9 cellular contexts compared by ENCODE assay signal in the genomic region with DNA sequence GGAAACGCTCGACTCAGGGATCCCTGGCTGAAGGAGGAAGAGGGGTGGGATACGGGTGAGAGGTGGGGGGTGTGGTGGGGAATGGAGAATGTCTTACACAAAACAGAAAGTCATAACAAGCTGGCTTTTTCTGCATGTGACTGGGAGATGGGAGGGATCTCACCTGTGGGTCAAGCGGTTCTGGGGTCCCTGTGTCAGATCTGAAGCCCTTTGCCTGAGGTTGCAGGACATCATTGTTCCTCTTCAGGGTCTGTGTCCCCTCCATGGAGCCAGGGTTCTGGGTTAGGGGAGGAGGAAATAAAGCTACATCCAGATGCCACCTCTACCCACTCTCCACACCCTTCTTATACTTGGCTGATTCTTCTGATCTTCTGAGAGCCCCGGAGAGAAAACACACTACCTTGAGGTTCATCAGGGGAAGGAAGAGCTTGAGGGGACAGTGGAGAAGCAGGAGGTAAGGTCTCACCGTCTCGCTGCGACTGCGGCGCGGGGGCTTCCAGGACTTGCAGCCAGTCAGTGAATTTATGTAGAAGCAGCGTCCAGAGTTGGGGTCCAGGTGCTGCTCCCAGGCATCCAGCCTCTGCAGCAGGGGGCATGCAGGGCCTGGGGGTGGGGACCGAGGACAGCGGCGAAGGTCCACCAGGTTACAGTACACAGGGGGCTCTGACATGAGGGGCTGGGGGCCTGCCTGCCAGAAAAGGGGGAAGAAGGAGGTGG. TPM values are rescaled to one million over a fixed set of nuclear protein-coding genes. Genes with fewer than 3 reads are reported as not detected.
DNase-seq lines count a peak whose midpoint lies in the region; ATAC-seq, FAIRE-seq and TF ChIP-seq lines count a peak whose summit lies in the region.
"Had no signal": no experiment of that assay in that cellular context is flagged by ENCODE, and none has a peak within 500 bp of the region (broad histone marks: within the 10 kb centered on the region; RNA-seq: fewer than 3 reads in every experiment).

No MANE protein-coding gene starts in this region.

- no peaks in the 10 kb centered on the region for H3K9me3 ChIP-seq in muscle layer of duodenum (ENCODE audit: control insufficient read depth in 1 of 2, low read length in 2 of 2)

- H3K27me3 Mint-ChIP-seq in activated CD4-positive, alpha-beta memory T cell treated with anti-CD3 and anti-CD28 coated beads for 36 hours = no peaks in the 10 kb centered on the region

- H3K4me1 Mint-ChIP-seq in activated CD4-positive, alpha-beta memory T cell treated with anti-CD3 and anti-CD28 coated beads for 36 hours (ENCODE audit: low read depth) = peaks cover 61% of the 10 kb centered on the region

- CTCF ChIA-PET in activated CD4-positive, alpha-beta memory T cell treated with anti-CD3 and anti-CD28 coated beads for 36 hours (lab: Charles Lee) = interaction anchor here (0.6 to 2.2 kb wide), 16 partner anchors 9 to 411 kb away, joined by 3 to 28 read pairs (median 4); a partner anchor contains a TSS

- H3K27ac ChIP-seq in muscle layer of duodenum (ENCODE audit: low read length) = no peak overlapping the region

- H3K27ac Mint-ChIP-seq in activated CD4-positive, alpha-beta memory T cell treated with anti-CD3 and anti-CD28 coated beads for 36 hours = peak overlapping the region; percentile 99

- FAIRE-seq in GM12892 (lab: Jason Lieb, UNC) = peak; percentile 58

- H3K36me3 ChIP-seq in muscle layer of duodenum (ENCODE audit: control insufficient read depth in 1 of 2, insufficient read depth in 2 of 2, low read length in 2 of 2) = no peaks in the 10 kb centered on the region

- peaks cover 0 to 14% of the 10 kb centered on the region in 2 donors for H3K4me1 ChIP-seq in muscle layer of duodenum (ENCODE audit: control insufficient read depth in 1 of 2, insufficient read depth in 2 of 2, low read length in 2 of 2)

- DNase-seq in GM12892 (ENCODE audit: insufficient read length) = no peak
- DNase-seq in activated CD4-positive, alpha-beta memory T cell treated with anti-CD3 and anti-CD28 coated beads for 36 hours = no peak
- no peak for DNase-seq in LoVo (ENCODE audit: low spot score)
- no peak for DNase-seq in putamen (ENCODE audit: low spot score)
- DNase-seq: effector CD4-positive, alpha-beta T cell; NCI-H1417 treated with DMSO at 0.1 percent for 48 hours had no signal

- H3K4me3 Mint-ChIP-seq in activated CD4-positive, alpha-beta memory T cell treated with anti-CD3 and anti-CD28 coated beads for 36 hours = peak overlapping the region; percentile 87

- H3K36me3 Mint-ChIP-seq in activated CD4-positive, alpha-beta memory T cell treated with anti-CD3 and anti-CD28 coated beads for 36 hours = peaks cover 49% of the 10 kb centered on the region

- ATAC-seq in HG03108 (IDR thresholded peaks at IDR 0.05; ENCODE audit: unreplicated experiment) = no peak

- intact Hi-C loops in activated CD4-positive, alpha-beta memory T cell treated with anti-CD3 and anti-CD28 coated beads for 36 hours (cut with micrococcal nuclease) = loop anchor here (1.0 to 10.0 kb wide), 3 partner anchors 15 to 792 kb away; a partner anchor contains a TSS

- H3K9me3 Mint-ChIP-seq in activated CD4-positive, alpha-beta memory T cell treated with anti-CD3 and anti-CD28 coated beads for 36 hours = no peaks in the 10 kb centered on the region

- H3K27me3 ChIP-seq in muscle layer of duodenum (ENCODE audit: low read depth, low read length) = peaks cover 4% of the 10 kb centered on the region

- H3K4me3 ChIP-seq in muscle layer of duodenum (ENCODE audit: low read depth in 1 of 2, low read length in 2 of 2) = peak overlapping the region; percentile 5 to 65

- POLR2A ChIA-PET in activated CD4-positive, alpha-beta memory T cell treated with anti-CD3 and anti-CD28 coated beads for 36 hours (lab: Charles Lee) = interaction anchor here (0.8 to 1.7 kb wide), 8 partner anchors 9 to 47 kb away, joined by 3 to 10 read pairs (median 4); a partner anchor contains a TSS

- no peak for TF ChIP-seq POLR2A in GM12892 (IDR thresholded peaks at IDR 0.05; ENCODE audit: low read depth, low read length)

RNA-seq across cellular contexts. Expression of a gene that starts 2.5 kb away (rescaled TPM):
- 55.0 TPM for polyA plus RNA-seq in GM12892 (2012; ENCODE audit: missing spikeins)
- total RNA-seq in activated CD4-positive, alpha-beta memory T cell treated with anti-CD3 and anti-CD28 coated beads for 36 hours = 10 to 100 TPM; 78.9 to 88.4 TPM

RNA-seq across cellular contexts. Expression of a gene that starts 10.7 kb away (rescaled TPM):
- polyA plus RNA-seq in GM12892 (2012; ENCODE audit: missing spikeins) = 88.4 TPM
- total RNA-seq in activated CD4-positive, alpha-beta memory T cell treated with anti-CD3 and anti-CD28 coated beads for 36 hours = 100 to 1,000 TPM; 354 to 364 TPM

RNA-seq across cellular contexts. Expression of a gene that starts 17.6 kb away (rescaled TPM):
- polyA plus RNA-seq in GM12892 (2012; ENCODE audit: missing spikeins) = 0.38 TPM
- under 1 TPM in 1 of 2 experiments, not detected in 1; 0.07 TPM for total RNA-seq in activated CD4-positive, alpha-beta memory T cell treated with anti-CD3 and anti-CD28 coated beads for 36 hours

RNA-seq across cellular contexts. Expression of a gene that starts 22.0 kb away (rescaled TPM):
- polyA plus RNA-seq in GM12892 (2012; ENCODE audit: missing spikeins) = 1.3 TPM
- total RNA-seq in activated CD4-positive, alpha-beta memory T cell treated with anti-CD3 and anti-CD28 coated beads for 36 hours = under 1 TPM; 0.34 to 0.69 TPM
- total RNA-seq: T-helper 2 cell treated with Interferon-gamma antibody and Interleukin-4, amounts not matched to agents 100 ng/mL and 5 ng/mL, for 36 hours had no signal

RNA-seq across cellular contexts. Expression of a gene that starts 42.6 kb away (rescaled TPM):
- polyA plus RNA-seq in GM12892 (2012; ENCODE audit: missing spikeins) = not detected
- total RNA-seq in activated CD4-positive, alpha-beta memory T cell treated with anti-CD3 and anti-CD28 coated beads for 36 hours = not detected
- total RNA-seq: T-helper 2 cell treated with Interferon-gamma antibody and Interleukin-4, amounts not matched to agents 100 ng/mL and 5 ng/mL, for 36 hours had no signal
